In the genomic region with DNA sequence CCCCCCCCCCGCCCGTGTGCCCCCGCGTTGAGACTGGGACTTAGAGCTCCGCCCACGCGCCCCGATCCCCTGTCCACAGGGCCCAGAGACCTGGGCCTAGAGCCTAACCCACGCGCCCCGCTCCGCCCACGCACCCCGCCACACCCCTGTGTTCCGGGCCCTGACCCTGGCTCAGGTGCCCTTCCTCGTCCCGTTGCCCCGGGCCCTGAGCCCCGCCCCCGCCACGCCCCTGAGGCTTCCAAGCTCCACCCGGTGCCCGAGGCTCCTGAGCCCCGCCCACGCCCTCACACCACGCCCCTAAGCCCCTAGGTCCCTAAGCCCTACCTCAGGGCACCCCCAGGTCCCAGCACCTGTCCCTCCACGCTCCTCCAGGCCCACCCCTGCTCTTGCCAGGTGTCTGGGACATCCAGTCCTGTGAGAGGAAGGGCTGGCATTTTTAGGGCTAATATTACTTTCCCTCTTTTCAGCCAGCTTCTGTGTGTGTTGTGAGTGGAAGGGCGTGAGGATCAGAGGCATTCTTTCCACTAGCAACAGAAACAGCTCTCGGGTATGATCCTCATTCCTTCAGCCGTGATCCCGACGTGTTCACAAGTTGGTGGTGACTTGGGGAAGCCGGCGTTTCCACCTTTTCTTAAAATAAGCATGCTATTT, we compare ENCODE assay signal across 1 cellular context.
A peak's percentile ranks its signal among the peaks of the same experiment; 100 is the strongest.
TF ChIP-seq lines count a peak whose summit lies in the region.

No MANE protein-coding gene starts in this region.

TF ChIP-seq in K562, 482 proteins besides CTCF, POLR2A, EP300 and RAD21 (continued from another document):
- TF ChIP-seq, protein P1, sequence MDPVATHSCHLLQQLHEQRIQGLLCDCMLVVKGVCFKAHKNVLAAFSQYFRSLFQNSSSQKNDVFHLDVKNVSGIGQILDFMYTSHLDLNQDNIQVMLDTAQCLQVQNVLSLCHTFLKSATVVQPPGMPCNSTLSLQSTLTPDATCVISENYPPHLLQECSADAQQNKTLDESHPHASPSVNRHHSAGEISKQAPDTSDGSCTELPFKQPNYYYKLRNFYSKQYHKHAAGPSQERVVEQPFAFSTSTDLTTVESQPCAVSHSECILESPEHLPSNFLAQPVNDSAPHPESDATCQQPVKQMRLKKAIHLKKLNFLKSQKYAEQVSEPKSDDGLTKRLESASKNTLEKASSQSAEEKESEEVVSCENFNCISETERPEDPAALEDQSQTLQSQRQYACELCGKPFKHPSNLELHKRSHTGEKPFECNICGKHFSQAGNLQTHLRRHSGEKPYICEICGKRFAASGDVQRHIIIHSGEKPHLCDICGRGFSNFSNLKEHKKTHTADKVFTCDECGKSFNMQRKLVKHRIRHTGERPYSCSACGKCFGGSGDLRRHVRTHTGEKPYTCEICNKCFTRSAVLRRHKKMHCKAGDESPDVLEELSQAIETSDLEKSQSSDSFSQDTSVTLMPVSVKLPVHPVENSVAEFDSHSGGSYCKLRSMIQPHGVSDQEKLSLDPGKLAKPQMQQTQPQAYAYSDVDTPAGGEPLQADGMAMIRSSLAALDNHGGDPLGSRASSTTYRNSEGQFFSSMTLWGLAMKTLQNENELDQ (CRISPR knock-in tag; IDR thresholded peaks at IDR 0.05; ENCODE audit: borderline replicate concordance): no peak
- TF ChIP-seq ETS1 (conservative IDR thresholded peaks at IDR 0.05; ENCODE audit: control insufficient read depth, low read depth, low read length) (0 out of 2 replicates have a peak, but pooled peaks have one; percentile 39), CTBP1 (IDR thresholded peaks at IDR 0.05; ENCODE audit: borderline replicate concordance) (0 out of 2 replicates have a peak, but pooled peaks have one; percentile 13), MAZ (CRISPR knock-in tag; conservative IDR thresholded peaks at IDR 0.05 in 1 of 2, IDR thresholded peaks at IDR 0.05 in 1 of 2) (0 out of 4 replicates have a peak, but pooled peaks of 1 of the 2 experiments have one; percentile 10), HDAC2 (IDR thresholded peaks at IDR 0.05) (0 out of 2 replicates have a peak, but pooled peaks have one; percentile 24), NR1H2 (CRISPR knock-in tag; IDR thresholded peaks at IDR 0.05) (no peak), TEAD4 (IDR thresholded peaks at IDR 0.05; ENCODE audit: low read length) (peak; percentile 64; the same call in 1 of the 2 replicates), TEAD4 (CRISPR knock-in tag; IDR thresholded peaks at IDR 0.05; ENCODE audit: borderline replicate concordance) (no peak)
- TF ChIP-seq, protein P2, sequence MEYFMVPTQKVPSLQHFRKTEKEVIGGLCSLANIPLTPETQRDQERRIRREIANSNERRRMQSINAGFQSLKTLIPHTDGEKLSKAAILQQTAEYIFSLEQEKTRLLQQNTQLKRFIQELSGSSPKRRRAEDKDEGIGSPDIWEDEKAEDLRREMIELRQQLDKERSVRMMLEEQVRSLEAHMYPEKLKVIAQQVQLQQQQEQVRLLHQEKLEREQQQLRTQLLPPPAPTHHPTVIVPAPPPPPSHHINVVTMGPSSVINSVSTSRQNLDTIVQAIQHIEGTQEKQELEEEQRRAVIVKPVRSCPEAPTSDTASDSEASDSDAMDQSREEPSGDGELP (CRISPR knock-in tag; IDR thresholded peaks at IDR 0.05; ENCODE audit: borderline replicate concordance): peak; percentile 28; the same call in 1 of the 2 replicates
